25 cellular contexts compared by ENCODE assay signal in genomic region chr12:105799103-105799502, GRCh38.
"Had no signal": no experiment of that assay in that cellular context is flagged by ENCODE, and none has a peak within 500 bp of the region (broad histone marks: within the 10 kb centered on the region; RNA-seq: fewer than 3 reads in every experiment).

No MANE protein-coding gene starts in this region.

- H3K36me3 ChIP-seq: MG63, SJSA1 had no signal

- H3K9me3 ChIP-seq: MG63, SJSA1 had no signal

- H3K27ac ChIP-seq: RWPE1, SJSA1 had no signal

- H3K27ac Mint-ChIP-seq: activated B cell treated with CpG ODN at 0.5 μM for 24 hours; activated CD4-positive, alpha-beta memory T cell treated with anti-CD3 and anti-CD28 coated beads, Interleukin-2, amount 10 ng/mL, durations not matched to agents 7 days and 5 days; activated naive CD4-positive, alpha-beta T cell treated with anti-CD3 and anti-CD28 coated beads for 36 hours; activated naive CD8-positive, alpha-beta T cell treated with anti-CD3 and anti-CD28 coated beads for 36 hours; activated T-helper 17 cell treated with anti-CD3 and anti-CD28 coated beads, Interleukin-2, amount 50 U/mL, for 72 hours; T-helper 17 cell had no signal

- H3K4me1 Mint-ChIP-seq: activated B cell treated with CpG ODN at 0.5 μM for 24 hours; activated CD4-positive, alpha-beta memory T cell treated with anti-CD3 and anti-CD28 coated beads, Interleukin-2, amount 10 ng/mL, durations not matched to agents 7 days and 5 days; activated naive CD8-positive, alpha-beta T cell treated with anti-CD3 and anti-CD28 coated beads for 36 hours; activated T-helper 17 cell treated with anti-CD3 and anti-CD28 coated beads, Interleukin-2, amount 50 U/mL, for 72 hours; T-helper 17 cell had no signal

- H3K27me3 ChIP-seq: MG63, SJSA1 had no signal

- ATAC-seq: activated T-helper 17 cell treated with anti-CD3 and anti-CD28 coated beads, Interleukin-2, amount 50 U/mL, for 72 hours; Panc1; T-helper 17 cell had no signal

- FAIRE-seq: TTC549 had no signal

- DNase-seq: activated B cell treated with CpG ODN at 0.5 μM for 24 hours; activated CD4-positive, alpha-beta memory T cell treated with anti-CD3 and anti-CD28 coated beads, Interleukin-2, amount 10 ng/mL, durations not matched to agents 7 days and 5 days; activated CD4-positive, alpha-beta T cell treated with anti-CD3 and anti-CD28 coated beads for 1 hour; activated CD4-positive, alpha-beta T cell treated with anti-CD3 and anti-CD28 coated beads, Interleukin-2, amount 50 U/mL, for 1 hour; activated gamma-delta T cell; activated naive CD4-positive, alpha-beta T cell treated with anti-CD3 and anti-CD28 coated beads for 36 hours; activated naive CD8-positive, alpha-beta T cell treated with anti-CD3 and anti-CD28 coated beads for 36 hours; activated T-cell treated with anti-CD3 and anti-CD28 coated beads for 4 hours; activated T-cell treated with anti-CD3 and anti-CD28 coated beads, Interleukin-2, amount 50 U/mL, for 48 hours; anterior cingulate cortex; caudate nucleus; KG1; MG63; MV-4-11; NCI-H1417 treated with DMSO at 0.1 percent for 48 hours; NCI-H1694; NCI-H446; NCI-H524; NCI-H82; T-helper 17 cell had no signal

- H3K4me3 ChIP-seq: MG63, SJSA1 had no signal

- H3K36me3 Mint-ChIP-seq: activated naive CD8-positive, alpha-beta T cell treated with anti-CD3 and anti-CD28 coated beads for 36 hours had no signal

- H3K4me3 Mint-ChIP-seq: activated B cell treated with CpG ODN at 0.5 μM for 24 hours; activated CD4-positive, alpha-beta memory T cell treated with anti-CD3 and anti-CD28 coated beads, Interleukin-2, amount 10 ng/mL, durations not matched to agents 7 days and 5 days; activated naive CD4-positive, alpha-beta T cell treated with anti-CD3 and anti-CD28 coated beads for 36 hours; activated naive CD8-positive, alpha-beta T cell treated with anti-CD3 and anti-CD28 coated beads for 36 hours; activated T-helper 17 cell treated with anti-CD3 and anti-CD28 coated beads, Interleukin-2, amount 50 U/mL, for 72 hours; T-helper 17 cell had no signal

- H3K9me3 Mint-ChIP-seq: activated B cell treated with CpG ODN at 0.5 μM for 24 hours; activated CD4-positive, alpha-beta memory T cell treated with anti-CD3 and anti-CD28 coated beads, Interleukin-2, amount 10 ng/mL, durations not matched to agents 7 days and 5 days; activated naive CD4-positive, alpha-beta T cell treated with anti-CD3 and anti-CD28 coated beads for 36 hours; activated naive CD8-positive, alpha-beta T cell treated with anti-CD3 and anti-CD28 coated beads for 36 hours had no signal

- H3K27me3 Mint-ChIP-seq: activated B cell treated with CpG ODN at 0.5 μM for 24 hours; activated CD4-positive, alpha-beta memory T cell treated with anti-CD3 and anti-CD28 coated beads, Interleukin-2, amount 10 ng/mL, durations not matched to agents 7 days and 5 days; activated naive CD8-positive, alpha-beta T cell treated with anti-CD3 and anti-CD28 coated beads for 36 hours; T-helper 17 cell had no signal
